ENCODE assay signal across 8 cellular contexts in the genomic region with DNA sequence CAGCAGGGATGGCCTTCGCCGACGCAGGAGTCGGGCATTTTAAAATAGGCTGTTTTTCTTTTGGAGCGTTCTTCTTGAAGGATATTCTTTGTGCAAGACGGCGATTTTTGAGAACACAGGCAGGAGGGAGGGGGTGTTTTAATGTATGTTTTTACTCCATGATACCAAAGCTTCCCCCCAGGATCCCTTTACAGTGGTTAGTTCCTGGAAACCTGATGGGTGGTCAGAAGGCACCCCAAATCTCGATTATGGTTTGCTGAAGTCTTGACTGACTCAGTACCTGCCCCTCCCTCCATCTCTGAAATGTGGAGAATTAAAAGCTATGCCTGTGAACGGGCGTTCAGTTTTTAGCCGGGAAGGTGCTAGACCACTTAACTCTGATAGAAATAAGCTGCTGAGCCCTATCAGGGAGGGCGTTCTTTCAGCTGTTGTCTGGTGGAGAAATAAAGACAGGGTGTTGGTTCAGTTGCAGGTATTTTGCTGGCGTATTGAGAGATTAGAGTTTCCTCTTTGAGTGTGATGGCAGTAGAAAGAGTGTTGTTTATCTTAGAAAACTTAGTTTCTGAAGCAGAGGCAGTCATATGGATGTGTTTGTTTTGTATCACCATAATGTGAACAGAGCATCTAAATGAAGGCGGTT. TPM values are rescaled to one million over a fixed set of nuclear protein-coding genes. Genes with fewer than 3 reads are reported as not detected.
A peak's percentile ranks its signal among the peaks of the same experiment; 100 is the strongest.
DNase-seq lines count a peak whose midpoint lies in the region; ATAC-seq and TF ChIP-seq lines count a peak whose summit lies in the region.

No MANE protein-coding gene starts in this region.

- peaks cover 14% of the 10 kb centered on the region for H3K27me3 Mint-ChIP-seq in endothelial cell (ENCODE audit: unreplicated experiment)

- CTCF ChIA-PET in PC-3 (lab: Charles Lee) (interaction anchor here (0.5 kb wide), 1 partner anchor 406 kb away, joined by 6 read pairs; no protein-coding TSS in a partner anchor), HEK293T (lab: Yijun Ruan, JAX) (interaction anchor here (0.5 to 1.4 kb wide), 5 partner anchors 8 to 1069 kb away, joined by 3 to 4 read pairs (median 3); no protein-coding TSS in a partner anchor)

- ATAC-seq in PC-3 (no peak), GM19467 (IDR thresholded peaks at IDR 0.05; ENCODE audit: unreplicated experiment) (no peak)

- no peaks in the 10 kb centered on the region for H3K9me3 ChIP-seq in PC-3 (ENCODE audit: low read length)
- no peaks in the 10 kb centered on the region for H3K9me3 ChIP-seq in neutrophil

- H3K4me2 ChIP-seq in PC-3 (ENCODE audit: low read length), result peak overlapping the region; percentile 88

- no peaks in the 10 kb centered on the region for H3K9me3 Mint-ChIP-seq in endothelial cell (ENCODE audit: unreplicated experiment)

- TF ChIP-seq CTCF in PC-3 (conservative IDR thresholded peaks at IDR 0.05; ENCODE audit: low read depth, low read length) (no peak), endothelial cell (IDR thresholded peaks at IDR 0.05; ENCODE audit: unreplicated experiment) (no peak), neutrophil (IDR thresholded peaks at IDR 0.05) (no peak)

- peaks cover 7% of the 10 kb centered on the region for H3K36me3 Mint-ChIP-seq in endothelial cell (ENCODE audit: low read depth, unreplicated experiment)

- peak overlapping the region; percentile 94 for H3K27ac Mint-ChIP-seq in endothelial cell (ENCODE audit: unreplicated experiment)

- peaks cover 74% of the 10 kb centered on the region for H3K79me2 ChIP-seq in PC-3 (ENCODE audit: low read length)

- H3K4me1 ChIP-seq in PC-3 (ENCODE audit: insufficient read depth, low read length) (peaks cover 7% of the 10 kb centered on the region; the same call in 1 of the 2 replicates), neutrophil (ENCODE audit: control insufficient read depth in 1 of 2, insufficient read depth in 1 of 2, low read depth in 1 of 2, low read length in 1 of 2) (peaks cover 47 to 49% of the 10 kb centered on the region in 2 experiments)

- peak overlapping the region; percentile 100 for H3K4me3 Mint-ChIP-seq in endothelial cell (ENCODE audit: unreplicated experiment)

- BruUV-seq in PC-3 (replicated peaks; lab: Mats Ljungman, UMichigan), result no TSS peak

- H3K27me3 ChIP-seq in PC-3 (ENCODE audit: low read length) (peaks cover 54% of the 10 kb centered on the region), neutrophil (peaks cover 10% of the 10 kb centered on the region)

- peaks cover 50% of the 10 kb centered on the region for H3K4me1 Mint-ChIP-seq in endothelial cell (ENCODE audit: unreplicated experiment)

- H3K9ac ChIP-seq in PC-3 (ENCODE audit: low read length), result peak overlapping the region; percentile 69

- in situ Hi-C loops in Caki2 (cut with HindIII; ENCODE audit: low pct_unique_long_range_greater_than_20kb, low sequenced_read_pairs), result no loop called here

- no peaks in the 10 kb centered on the region for H3K9me2 ChIP-seq in PC-3 (replicated peaks; ENCODE audit: low read length)

- H4K20me1 ChIP-seq in PC-3 (ENCODE audit: low read length), result 0 out of 2 replicates have a peak, but pooled peaks cover 5% of the 10 kb centered on the region

- peak overlapping the region; percentile 75 for H3K4me3 ChIP-seq in PC-3 (ENCODE audit: low read length)
- peak overlapping the region; percentile 94 to 95 for H3K4me3 ChIP-seq in neutrophil (ENCODE audit: low read depth in 1 of 2, low read length in 1 of 2)

- no peaks in the 10 kb centered on the region for H3F3A ChIP-seq in PC-3 (ENCODE audit: low read length, unreplicated experiment)

- DNase-seq in Caki2 (ENCODE audit: low read depth) (peak; percentile 20), PC-3 (peak; percentile 6), endothelial cell (ENCODE audit: low spot score) (no peak), HEK293T (ENCODE audit: extremely low spot score) (no peak), mesenteric fat pad (ENCODE audit: low spot score) (no peak), NCI-H146 (lab: John Stamatoyannopoulos, UW) (no peak)

- intact Hi-C loops in PC-3 (cut with micrococcal nuclease), result loop anchor here (5.0 kb wide), 1 partner anchor 126 kb away; no protein-coding TSS in a partner anchor

- H2AFZ ChIP-seq in PC-3 (ENCODE audit: low read length), result peak overlapping the region; percentile 57; the same call in 1 of the 2 replicates

- no peak overlapping the region for H3K27ac ChIP-seq in PC-3 (ENCODE audit: low read length)
- peak overlapping the region; percentile 94 for H3K27ac ChIP-seq in neutrophil

- POLR2A ChIA-PET in PC-3 (lab: Charles Lee; ENCODE audit: unreplicated experiment), result no interaction called here
- POLR2A ChIA-PET in HEK293T (lab: Yijun Ruan, JAX), result interaction anchor here (0.5 to 1.7 kb wide), 3 partner anchors 11 to 199 kb away, joined by 3 to 4 read pairs (median 3); no protein-coding TSS in a partner anchor

- no peaks in the 10 kb centered on the region for H3K36me3 ChIP-seq in PC-3 (ENCODE audit: low read depth, low read length)
- H3K36me3 ChIP-seq in neutrophil, result no peaks in the 10 kb centered on the region

TF ChIP-seq in HEK293T, 16 proteins besides CTCF, POLR2A, EP300 and RAD21:
- TF ChIP-seq HDGF (IDR thresholded peaks at IDR 0.05; ENCODE audit: borderline replicate concordance) (no peak), PKNOX1 (IDR thresholded peaks at IDR 0.05) (no peak), ARNT (IDR thresholded peaks at IDR 0.05) (no peak), TARDBP (IDR thresholded peaks at IDR 0.05) (no peak), NFRKB (IDR thresholded peaks at IDR 0.05) (no peak), FOXK2 (IDR thresholded peaks at IDR 0.05) (no peak), BHLHE40 (IDR thresholded peaks at IDR 0.05; ENCODE audit: borderline replicate concordance) (no peak)

RNA-seq across cellular contexts. Expression of gene IGF1R, which starts 3.4 kb away (rescaled TPM):
- 87.9 and 109 TPM in 2 replicates for total RNA-seq in Caki2 (2014; rRNA removed; shearing (Covaris generic); ENCODE audit: low replicate concordance)
- 3.8 and 15.8 TPM in 2 replicates for total RNA-seq in PC-3 (2014; rRNA removed)
- total RNA-seq in endothelial cell (ENCODE audit: unreplicated experiment), result 131 TPM
- 29.2 TPM for total RNA-seq in mesenteric fat pad

Comparison
In these comparisons a context has a peak if more than half of its experiments do, and no peak if none do; other contexts are left out.
1. DNase-seq: peak in Caki2 (single experiment) and PC-3 (single experiment); none in endothelial cell (single experiment), HEK293T (single experiment), mesenteric fat pad (single experiment) and NCI-H146 (single experiment).